In genomic region chr10:97779975-97780374, GRCh38 we compare ENCODE assay signal across 1 cellular context.
TF ChIP-seq lines count a peak whose summit lies in the region.

No MANE protein-coding gene starts in this region.

TF ChIP-seq in K562, 482 proteins besides CTCF, POLR2A, EP300 and RAD21:
- TF ChIP-seq ZFP36 (IDR thresholded peaks at IDR 0.05; ENCODE audit: low read depth, low read length, partially characterized antibody) (peak; percentile 81), PTBP1 (IDR thresholded peaks at IDR 0.05; ENCODE audit: low read depth, low read length) (no peak), HDAC2 (IDR thresholded peaks at IDR 0.05) (peak; percentile 48; the same call in 1 of the 2 replicates), HNRNPH1 (optimal IDR thresholded peaks at IDR 0.05; ENCODE audit: low read depth, low read length) (no peak), ADNP (tag; IDR thresholded peaks at IDR 0.05) (peak; percentile 60; the same call in 1 of the 2 replicates), RERE (CRISPR knock-in tag; IDR thresholded peaks at IDR 0.05; ENCODE audit: borderline replicate concordance) (no peak), CBX1 (IDR thresholded peaks at IDR 0.05; ENCODE audit: low read depth) (0 out of 2 replicates have a peak, but pooled peaks have one; percentile 44), ZNF696 (CRISPR knock-in tag; conservative IDR thresholded peaks at IDR 0.05) (no peak), KDM1A (IDR thresholded peaks at IDR 0.05) (peak; percentile 52 to 61; a peak in 2 of 4 replicates), DMBX1 (CRISPR knock-in tag; IDR thresholded peaks at IDR 0.05; ENCODE audit: borderline replicate concordance) (no peak), FOXM1 (IDR thresholded peaks at IDR 0.05; ENCODE audit: low read depth) (no peak), FOXM1 (CRISPR knock-in tag; IDR thresholded peaks at IDR 0.05; ENCODE audit: low read depth) (no peak), THAP7 (CRISPR knock-in tag; IDR thresholded peaks at IDR 0.05) (no peak), XRCC4 (IDR thresholded peaks at IDR 0.05; ENCODE audit: extremely low read depth, insufficient read depth, insufficient read length) (no peak), KDM5B (IDR thresholded peaks at IDR 0.05; ENCODE audit: insufficient replicate concordance, low read depth, low read length) (no peak), MAFK (IDR thresholded peaks at IDR 0.05; ENCODE audit: low read length) (no peak), PRPF4 (IDR thresholded peaks at IDR 0.05; ENCODE audit: insufficient read depth, low read depth, low read length, poor library complexity, severe bottlenecking) (no peak), EWSR1 (IDR thresholded peaks at IDR 0.05; ENCODE audit: borderline replicate concordance, low read depth, partially characterized antibody) (no peak), HNRNPLL (IDR thresholded peaks at IDR 0.05; ENCODE audit: low read depth, low read length, poor library complexity, severe bottlenecking) (peak; percentile 36), NFE2L1 (tag; IDR thresholded peaks at IDR 0.05; ENCODE audit: borderline replicate concordance, low read depth) (no peak), ZNF592 (IDR thresholded peaks at IDR 0.05) (no peak), DNMT1 (IDR thresholded peaks at IDR 0.05) (no peak), LARP7 (IDR thresholded peaks at IDR 0.05) (no peak), ZNF655 (CRISPR knock-in tag; IDR thresholded peaks at IDR 0.05) (no peak), RBM25 (IDR thresholded peaks at IDR 0.05; ENCODE audit: low read depth, low read length, severe bottlenecking) (peak; percentile 90), PPARD (CRISPR knock-in tag; IDR thresholded peaks at IDR 0.05) (no peak), BCOR (IDR thresholded peaks at IDR 0.05) (peak; percentile 86), MAZ (CRISPR knock-in tag; conservative IDR thresholded peaks at IDR 0.05 in 1 of 2, IDR thresholded peaks at IDR 0.05 in 1 of 2) (no peak), ZNF212 (CRISPR knock-in tag; IDR thresholded peaks at IDR 0.05) (no peak)
